In genomic region chr6:48369100-48369499, GRCh38 we compare ENCODE assay signal across 35 cellular contexts.
"Had no signal": no experiment of that assay in that cellular context is flagged by ENCODE, and none has a peak within 500 bp of the region (broad histone marks: within the 10 kb centered on the region; RNA-seq: fewer than 3 reads in every experiment).

No MANE protein-coding gene starts in this region.

- H3K4me3 ChIP-seq: MG63 had no signal

- H3K27me3 ChIP-seq: MG63 had no signal

- H3K36me3 ChIP-seq: MG63 had no signal

- DNase-seq: Kasumi-1, MG63, MM.1S, MV-4-11, NCI-H1048, NCI-H1092, NCI-H1092 treated with DMSO at 0.1 percent for 48 hours, NCI-H1105, NCI-H1105 treated with DMSO at 0.1 percent for 48 hours, NCI-H1417, NCI-H1417 treated with DMSO at 0.1 percent for 48 hours, NCI-H1436, NCI-H1436 treated with DMSO at 0.1 percent for 48 hours, NCI-H146, NCI-H1694, NCI-H1694 treated with DMSO at 0.1 percent for 48 hours, NCI-H187, NCI-H187 treated with DMSO at 0.1 percent for 48 hours, NCI-H1930, NCI-H2029, NCI-H2029 treated with DMSO at 0.1 percent for 48 hours, NCI-H2081, NCI-H2081 treated with DMSO at 0.1 percent for 48 hours, NCI-H2107, NCI-H2171, NCI-H2171 treated with DMSO at 0.1 percent for 48 hours, NCI-H2227 treated with DMSO at 0.1 percent for 48 hours, NCI-H345, NCI-H446, NCI-H446 treated with DMSO at 0.1 percent for 48 hours, NCI-H510A, NCI-H510A treated with DMSO at 0.1 percent for 48 hours, NCI-H524, NCI-H524 treated with DMSO at 0.1 percent for 48 hours, NCI-H526 had no signal
